23 cellular contexts compared by ENCODE assay signal in genomic region chr2:61727746-61728145, GRCh38.
DNase-seq lines count a peak whose midpoint lies in the region; ATAC-seq and TF ChIP-seq lines count a peak whose summit lies in the region.
"Had no signal": no experiment of that assay in that cellular context is flagged by ENCODE, and none has a peak within 500 bp of the region (broad histone marks: within the 10 kb centered on the region; RNA-seq: fewer than 3 reads in every experiment).

No MANE protein-coding gene starts in this region.

- peaks cover 8% of the 10 kb centered on the region for H3K9me3 Mint-ChIP-seq in activated T-cell treated with anti-CD3 and anti-CD28 coated beads, Interleukin-2, amount 50 U/mL, for 24 hours
- H3K9me3 Mint-ChIP-seq in stimulated activated effector memory CD8-positive, alpha-beta T cell treated with anti-CD3 and anti-CD28 coated beads, Interleukin-12 subunit alpha, Interleukin-12 subunit beta, amount 100 ng/mL, for 72 hours = peaks cover 10% of the 10 kb centered on the region
- H3K9me3 Mint-ChIP-seq in T-cell = peaks cover 6 to 18% (median 8%) of the 10 kb centered on the region in 3 donors

- DNase-seq in activated T-cell treated with anti-CD3 and anti-CD28 coated beads, Interleukin-2, amount 50 U/mL, for 24 hours = no peak
- DNase-seq in activated T-cell treated with anti-CD3 and anti-CD28 coated beads, Interleukin-2, amount 50 U/mL, for 48 hours = no peak
- DNase-seq in NCI-H226 = peak; percentile 47
- DNase-seq in brain microvascular endothelial cell = peak; percentile 24
- no peak for DNase-seq in stimulated activated effector memory CD8-positive, alpha-beta T cell treated with anti-CD3 and anti-CD28 coated beads, Interleukin-12 subunit alpha, Interleukin-12 subunit beta, amount 100 ng/mL, for 72 hours (ENCODE audit: low spot score in 2 of 2)
- no peak for DNase-seq in T-cell
- no peak for DNase-seq in Ammon's horn (ENCODE audit: low spot score)
- DNase-seq: activated CD4-positive, CD25-positive, alpha-beta regulatory T cell treated with anti-CD3 and anti-CD28 coated beads, Interleukin-2, amount 50 U/mL, for 72 hours; activated gamma-delta T cell; body of pancreas; CD4-positive, CD25-positive, alpha-beta regulatory T cell; cortex of kidney; left ventricle myocardium superior; mucosa of descending colon; NCI-H1092 treated with DMSO at 0.1 percent for 48 hours; NCI-H524; SJCRH30; stimulated activated naive CD4-positive, alpha-beta T cell; trophoblast cell had no signal

- peaks cover 12% of the 10 kb centered on the region for H3K4me1 Mint-ChIP-seq in activated T-cell treated with anti-CD3 and anti-CD28 coated beads, Interleukin-2, amount 50 U/mL, for 24 hours (ENCODE audit: low read depth)
- H3K4me1 Mint-ChIP-seq in stimulated activated effector memory CD8-positive, alpha-beta T cell treated with anti-CD3 and anti-CD28 coated beads, Interleukin-12 subunit alpha, Interleukin-12 subunit beta, amount 100 ng/mL, for 72 hours = peaks cover 14% of the 10 kb centered on the region
- no peaks in the 10 kb centered on the region for H3K4me1 Mint-ChIP-seq in T-cell
- H3K4me1 Mint-ChIP-seq: CD4-positive, CD25-positive, alpha-beta regulatory T cell; neural progenitor cell had no signal

- H3K27ac Mint-ChIP-seq in activated T-cell treated with anti-CD3 and anti-CD28 coated beads, Interleukin-2, amount 50 U/mL, for 24 hours = peak overlapping the region; percentile 15
- H3K27ac Mint-ChIP-seq in stimulated activated effector memory CD8-positive, alpha-beta T cell treated with anti-CD3 and anti-CD28 coated beads, Interleukin-12 subunit alpha, Interleukin-12 subunit beta, amount 100 ng/mL, for 72 hours = no peak overlapping the region
- H3K27ac Mint-ChIP-seq in T-cell = no peak overlapping the region
- H3K27ac Mint-ChIP-seq: CD4-positive, CD25-positive, alpha-beta regulatory T cell; neural progenitor cell; T-helper 2 cell treated with Interferon-gamma antibody and Interleukin-4, amounts not matched to agents 5 μg/mL and 100 μg/mL, for 36 hours had no signal

- H3K4me3 ChIP-seq in brain microvascular endothelial cell (ENCODE audit: low read depth, low read length) = no peak overlapping the region
- H3K4me3 ChIP-seq: body of pancreas, mucosa of descending colon, neural progenitor cell, SJCRH30 had no signal

- H3K4me3 Mint-ChIP-seq in activated T-cell treated with anti-CD3 and anti-CD28 coated beads, Interleukin-2, amount 50 U/mL, for 24 hours = no peak overlapping the region
- no peak overlapping the region for H3K4me3 Mint-ChIP-seq in stimulated activated effector memory CD8-positive, alpha-beta T cell treated with anti-CD3 and anti-CD28 coated beads, Interleukin-12 subunit alpha, Interleukin-12 subunit beta, amount 100 ng/mL, for 72 hours
- no peak overlapping the region for H3K4me3 Mint-ChIP-seq in T-cell
- H3K4me3 Mint-ChIP-seq: CD4-positive, CD25-positive, alpha-beta regulatory T cell; neural progenitor cell; T-helper 2 cell treated with Interferon-gamma antibody and Interleukin-4, amounts not matched to agents 5 μg/mL and 100 μg/mL, for 36 hours had no signal

- TF ChIP-seq CTCF in brain microvascular endothelial cell (IDR thresholded peaks at IDR 0.05; ENCODE audit: low read depth, low read length, missing control alignments) = no peak

- CTCF ChIA-PET in T-cell (lab: Charles Lee) = interaction anchor here in 1 of 2 donors (0.6 kb wide), 1 partner anchor 176 kb away, joined by 5 read pairs; no protein-coding TSS in a partner anchor

- in situ Hi-C loops in brain microvascular endothelial cell (cut with HindIII; ENCODE audit: low pct_ligation_motif_present, low sequenced_read_pairs) = no loop called here

- no peaks in the 10 kb centered on the region for H3K27me3 ChIP-seq in brain microvascular endothelial cell (replicated peaks)
- H3K27me3 ChIP-seq: body of pancreas, neural progenitor cell, SJCRH30 had no signal

- ATAC-seq in stimulated activated effector memory CD8-positive, alpha-beta T cell treated with anti-CD3 and anti-CD28 coated beads, Interleukin-12 subunit alpha, Interleukin-12 subunit beta, amount 100 ng/mL, for 72 hours = peak; percentile 70
- no peak for ATAC-seq in GM18519 (IDR thresholded peaks at IDR 0.05; ENCODE audit: low FRiP score, unreplicated experiment)
- no peak for ATAC-seq in T-cell (replicated peaks in 1 of 4)
- ATAC-seq: body of pancreas, left ventricle myocardium superior, mucosa of descending colon had no signal

- POLR2A ChIA-PET in T-cell (lab: Charles Lee) = no interaction called here

- peaks cover 5% of the 10 kb centered on the region for H3K27me3 Mint-ChIP-seq in activated T-cell treated with anti-CD3 and anti-CD28 coated beads, Interleukin-2, amount 50 U/mL, for 24 hours
- peaks cover 6 to 14% of the 10 kb centered on the region in 2 donors for H3K27me3 Mint-ChIP-seq in T-cell

- H3K36me3 ChIP-seq in brain microvascular endothelial cell (replicated peaks) = no peaks in the 10 kb centered on the region
- H3K36me3 ChIP-seq: neural progenitor cell, SJCRH30 had no signal

- no peak overlapping the region for H3K27ac ChIP-seq in brain microvascular endothelial cell
- H3K27ac ChIP-seq: body of pancreas, HL-60, neural progenitor cell, SJCRH30 had no signal

- H3K36me3 Mint-ChIP-seq in activated T-cell treated with anti-CD3 and anti-CD28 coated beads, Interleukin-2, amount 50 U/mL, for 24 hours (ENCODE audit: low read depth) = no peaks in the 10 kb centered on the region
- no peaks in the 10 kb centered on the region for H3K36me3 Mint-ChIP-seq in stimulated activated effector memory CD8-positive, alpha-beta T cell treated with anti-CD3 and anti-CD28 coated beads, Interleukin-12 subunit alpha, Interleukin-12 subunit beta, amount 100 ng/mL, for 72 hours
- H3K36me3 Mint-ChIP-seq in T-cell = peaks cover 4% of the 10 kb centered on the region
- H3K36me3 Mint-ChIP-seq: neural progenitor cell had no signal

Comparison
In these comparisons a context has a peak if more than half of its experiments do, and no peak if none do; other contexts are left out.
1. DNase-seq: peak in NCI-H226 (single experiment) and brain microvascular endothelial cell (single experiment); none in activated T-cell treated with anti-CD3 and anti-CD28 coated beads, Interleukin-2, amount 50 U/mL, for 24 hours (single experiment), activated T-cell treated with anti-CD3 and anti-CD28 coated beads, Interleukin-2, amount 50 U/mL, for 48 hours (0 of 2), stimulated activated effector memory CD8-positive, alpha-beta T cell treated with anti-CD3 and anti-CD28 coated beads, Interleukin-12 subunit alpha, Interleukin-12 subunit beta, amount 100 ng/mL, for 72 hours (0 of 2), T-cell (0 of 34) and Ammon's horn (single experiment).